8 cellular contexts compared by ENCODE assay signal in the genomic region with DNA sequence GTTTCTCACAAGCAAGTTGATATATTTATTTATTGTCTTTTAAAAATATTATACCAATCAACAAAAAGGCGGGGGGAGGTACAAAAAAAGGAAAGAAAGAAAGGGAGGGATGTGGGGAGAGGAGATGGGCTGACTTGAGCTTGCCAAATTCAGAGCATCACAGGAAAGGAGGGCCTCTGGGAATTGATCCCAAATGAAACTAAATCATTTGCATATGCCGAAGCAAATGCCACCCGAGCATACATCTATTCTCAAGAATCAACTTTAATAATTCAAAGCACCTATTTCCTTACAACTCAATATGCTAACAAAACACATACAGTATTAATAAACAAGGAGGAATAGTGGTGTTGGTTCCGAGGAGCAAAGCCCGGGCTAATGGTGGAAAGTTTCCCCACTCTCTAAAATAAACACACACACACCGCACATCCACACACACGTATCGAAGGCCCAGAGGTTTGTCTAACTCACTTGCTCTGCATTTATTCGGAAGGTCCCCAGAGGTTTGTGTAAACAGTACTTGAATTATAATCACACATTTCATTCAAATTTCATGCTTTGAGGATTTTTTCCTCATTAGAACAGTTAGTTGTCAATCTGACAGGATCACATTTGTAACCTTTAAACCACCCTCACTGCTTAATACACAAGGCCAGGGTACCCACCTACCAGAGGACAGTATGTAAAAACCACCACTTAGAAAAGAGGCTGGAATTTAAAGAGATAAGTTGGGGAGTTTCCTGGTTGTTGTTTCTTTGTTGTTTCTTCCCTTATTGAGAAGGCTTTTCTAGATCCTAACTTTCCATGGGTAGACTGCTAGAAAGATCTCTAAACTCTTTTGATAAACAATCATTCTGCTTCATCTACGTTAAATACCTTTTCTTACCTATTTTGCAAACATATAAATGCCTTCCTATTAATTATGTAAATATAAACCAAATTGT.
DNase-seq lines count a peak whose midpoint lies in the region; ATAC-seq and TF ChIP-seq lines count a peak whose summit lies in the region.

No MANE protein-coding gene starts in this region.

- no peak for TF ChIP-seq POLR2A in testis (IDR thresholded peaks at IDR 0.05)

- 22 to 32% methylated on average over 10 of the region's 10 CpGs for WGBS in testis, 2 donors

- H3K27me3 ChIP-seq in SJCRH30 (no peaks in the 10 kb centered on the region), iPS-15b (ENCODE audit: control insufficient read depth, insufficient read depth, low read length) (no peaks in the 10 kb centered on the region), testis (no peaks in the 10 kb centered on the region)

- H3K36me3 ChIP-seq in SJCRH30 (no peaks in the 10 kb centered on the region), iPS-15b (ENCODE audit: control insufficient read depth, insufficient read depth, low read length) (no peaks in the 10 kb centered on the region), testis (ENCODE audit: low read depth, missing control alignments) (no peaks in the 10 kb centered on the region)

- TF ChIP-seq CTCF in testis (IDR thresholded peaks at IDR 0.05), result no peak

- H3K27ac ChIP-seq in SJCRH30, result peak overlapping the region; percentile 96
- H3K27ac ChIP-seq in testis, result peak overlapping the region; percentile 88 to 94

- no peaks in the 10 kb centered on the region for H3K9me3 ChIP-seq in SJCRH30 (replicated peaks)
- H3K9me3 ChIP-seq in iPS-15b (ENCODE audit: control insufficient read depth, insufficient read depth, low read length), result no peaks in the 10 kb centered on the region
- H3K9me3 ChIP-seq in testis, result no peaks in the 10 kb centered on the region

- H3K9ac ChIP-seq in iPS-15b (ENCODE audit: low read depth, low read length), result no peak overlapping the region

- H3K4me1 ChIP-seq in SJCRH30 (peaks cover 20% of the 10 kb centered on the region), iPS-15b (ENCODE audit: control insufficient read depth, insufficient read depth, low read length) (peaks cover 3% of the 10 kb centered on the region), testis (peaks cover 23% of the 10 kb centered on the region)

- ATAC-seq in HG02610 (IDR thresholded peaks at IDR 0.05; ENCODE audit: unreplicated experiment), result no peak

- peak; percentile 89 for DNase-seq in NCI-H2107 treated with DMSO at 0.1 percent for 48 hours (lab: John Stamatoyannopoulos, UW; ENCODE audit: unreplicated experiment)
- DNase-seq in NCI-H2107 (lab: John Stamatoyannopoulos, UW), result no peak
- peak in 1 of 2 experiments; percentile 47 for DNase-seq in SJCRH30
- no peak for DNase-seq in testis
- DNase-seq in activated gamma-delta T cell treated with Interleukin-2 at 50 U/mL for 16 hours, result no peak
- DNase-seq in cerebellum (ENCODE audit: low spot score), result no peak

- intact Hi-C loops in testis (cut with DNase I; ENCODE audit: low total_unique reads), result no loop called here

- H3K4me3 ChIP-seq in SJCRH30 (peak overlapping the region; percentile 69), iPS-15b (ENCODE audit: low read depth, low read length) (peak overlapping the region; percentile 65), testis (peak overlapping the region in 1 of 2 donors; percentile 70)
